In genomic region chr4:145045180-145045579, GRCh38 we compare ENCODE assay signal across 24 cellular contexts. TPM values are rescaled to one million over a fixed set of nuclear protein-coding genes. Genes with fewer than 3 reads are reported as not detected.
DNase-seq lines count a peak whose midpoint lies in the region; ATAC-seq and TF ChIP-seq lines count a peak whose summit lies in the region.
"Had no signal": no experiment of that assay in that cellular context is flagged by ENCODE, and none has a peak within 500 bp of the region (broad histone marks: within the 10 kb centered on the region; RNA-seq: fewer than 3 reads in every experiment).

No MANE protein-coding gene starts in this region.

- no peak overlapping the region for H3K4me3 Mint-ChIP-seq in chondrocyte (ENCODE audit: unreplicated experiment)
- H3K4me3 Mint-ChIP-seq: activated CD4-positive, alpha-beta memory T cell treated with anti-CD3 and anti-CD28 coated beads, Interleukin-2, amount 10 ng/mL, durations not matched to agents 7 days and 5 days had no signal

- peak; percentile 34 for ATAC-seq in GM18858 (IDR thresholded peaks at IDR 0.05; ENCODE audit: unreplicated experiment)
- ATAC-seq in GM21576 (IDR thresholded peaks at IDR 0.05; ENCODE audit: unreplicated experiment) = peak; percentile 33
- peak; percentile 36 for ATAC-seq in HG03139 (IDR thresholded peaks at IDR 0.05; ENCODE audit: unreplicated experiment)
- ATAC-seq: mucosa of descending colon, Right ventricle myocardium inferior, sciatic nerve, upper lobe of right lung had no signal

- TF ChIP-seq CTCF in chondrocyte (IDR thresholded peaks at IDR 0.05) = no peak

- no peak for DNase-seq in chondrocyte (ENCODE audit: low spot score)
- no peak for DNase-seq in GM19240 (ENCODE audit: insufficient read length, low spot score)
- DNase-seq in superior temporal gyrus (ENCODE audit: extremely low spot score) = no peak
- no peak for DNase-seq in NCI-H774 (lab: John Stamatoyannopoulos, UW)
- no peak for DNase-seq in AG08396 (ENCODE audit: low spot score)
- DNase-seq: activated CD4-positive, alpha-beta memory T cell treated with anti-CD3 and anti-CD28 coated beads, Interleukin-2, amount 10 ng/mL, durations not matched to agents 7 days and 5 days; activated CD4-positive, CD25-positive, alpha-beta regulatory T cell; activated T-cell treated with anti-CD3 and anti-CD28 coated beads, Interleukin-2, amount 50 U/mL, for 1 hour; cortex of kidney; HCEC 1CT; islet precursor cell; KBM-7; mucosa of descending colon; MV-4-11; NCI-H187 treated with DMSO at 0.1 percent for 48 hours; NCI-H226; stimulated activated CD8-positive, alpha-beta memory T cell treated with anti-CD3 and anti-CD28 coated beads, Interleukin-4, amount 100 ng/mL, for 48 hours; T1000; upper lobe of right lung had no signal

- peaks cover 5% of the 10 kb centered on the region for H3K36me3 Mint-ChIP-seq in chondrocyte (ENCODE audit: low read depth)

- H3K4me1 Mint-ChIP-seq in chondrocyte (ENCODE audit: low read depth) = peaks cover 72% of the 10 kb centered on the region

- peaks cover 5% of the 10 kb centered on the region for H3K9me3 Mint-ChIP-seq in chondrocyte (ENCODE audit: low read depth)
- H3K9me3 Mint-ChIP-seq: activated CD4-positive, alpha-beta memory T cell treated with anti-CD3 and anti-CD28 coated beads, Interleukin-2, amount 10 ng/mL, durations not matched to agents 7 days and 5 days had no signal

- peak overlapping the region; percentile 59 for H3K27ac Mint-ChIP-seq in chondrocyte (ENCODE audit: unreplicated experiment)
- H3K27ac Mint-ChIP-seq: activated CD4-positive, alpha-beta memory T cell treated with anti-CD3 and anti-CD28 coated beads, Interleukin-2, amount 10 ng/mL, durations not matched to agents 7 days and 5 days had no signal

- H3K27me3 Mint-ChIP-seq in chondrocyte (ENCODE audit: low read depth) = no peaks in the 10 kb centered on the region
- H3K27me3 Mint-ChIP-seq: activated CD4-positive, alpha-beta memory T cell treated with anti-CD3 and anti-CD28 coated beads, Interleukin-2, amount 10 ng/mL, durations not matched to agents 7 days and 5 days had no signal

RNA-seq across cellular contexts. Expression of gene ANAPC10, which starts 52.8 kb away (rescaled TPM):
- total RNA-seq in chondrocyte = 17.7 to 21.4 TPM (median 18.3 TPM) in 3 replicates

RNA-seq across cellular contexts. Expression of gene ABCE1, which starts 52.9 kb away (rescaled TPM):
- total RNA-seq in chondrocyte = 48.8 to 75.3 TPM (median 53.1 TPM) in 3 replicates
